1 cellular context compared by ENCODE assay signal in the genomic region with DNA sequence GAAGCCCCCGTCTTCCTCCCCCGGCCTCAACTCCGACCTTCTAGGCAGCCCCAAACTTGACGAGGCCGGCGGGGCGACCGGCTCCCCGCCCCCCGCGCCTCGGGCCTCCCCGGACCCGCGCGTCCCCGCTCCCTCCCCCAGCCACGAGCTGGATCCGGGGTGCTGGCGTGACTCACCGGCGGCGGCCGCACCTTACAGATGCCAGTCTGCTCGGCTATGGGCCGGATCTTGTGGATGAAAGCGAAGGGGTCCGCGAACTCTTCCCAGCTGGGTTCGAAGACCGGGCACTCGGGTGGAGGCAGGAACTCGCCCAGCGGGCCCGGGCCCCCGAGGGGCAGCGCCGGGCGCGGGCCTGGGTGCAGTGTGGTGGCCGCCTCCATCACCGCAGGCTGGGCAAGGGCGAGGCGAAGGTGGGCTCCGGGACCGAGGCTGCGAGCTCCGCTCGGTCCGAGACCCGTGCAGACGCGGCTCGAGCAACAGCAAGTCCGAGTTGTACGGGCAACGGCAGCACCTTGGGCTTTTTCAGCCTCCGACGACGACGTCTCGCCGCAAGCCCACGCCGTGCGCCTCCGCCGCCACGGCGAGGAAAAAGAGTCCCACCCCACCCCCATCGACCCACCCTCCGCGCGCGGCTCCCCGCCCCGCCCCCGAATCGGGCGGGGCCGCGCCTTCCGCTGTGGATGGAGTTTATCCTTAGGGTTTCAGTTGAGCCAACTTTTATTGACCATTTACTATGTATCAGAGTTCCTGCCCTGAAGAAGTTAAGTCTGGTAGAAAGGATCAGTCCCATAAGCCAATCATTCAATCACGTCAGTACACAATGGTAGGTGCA.
TF ChIP-seq lines count a peak whose summit lies in the region.

A gene (minus strand): TSS at position 496 of the 832 bp plus-strand sequence. CDS start 116 bp downstream, at position 380.

TF ChIP-seq in K562, 482 proteins besides CTCF, POLR2A, EP300 and RAD21 (continued from another document):
- TF ChIP-seq, protein P1, sequence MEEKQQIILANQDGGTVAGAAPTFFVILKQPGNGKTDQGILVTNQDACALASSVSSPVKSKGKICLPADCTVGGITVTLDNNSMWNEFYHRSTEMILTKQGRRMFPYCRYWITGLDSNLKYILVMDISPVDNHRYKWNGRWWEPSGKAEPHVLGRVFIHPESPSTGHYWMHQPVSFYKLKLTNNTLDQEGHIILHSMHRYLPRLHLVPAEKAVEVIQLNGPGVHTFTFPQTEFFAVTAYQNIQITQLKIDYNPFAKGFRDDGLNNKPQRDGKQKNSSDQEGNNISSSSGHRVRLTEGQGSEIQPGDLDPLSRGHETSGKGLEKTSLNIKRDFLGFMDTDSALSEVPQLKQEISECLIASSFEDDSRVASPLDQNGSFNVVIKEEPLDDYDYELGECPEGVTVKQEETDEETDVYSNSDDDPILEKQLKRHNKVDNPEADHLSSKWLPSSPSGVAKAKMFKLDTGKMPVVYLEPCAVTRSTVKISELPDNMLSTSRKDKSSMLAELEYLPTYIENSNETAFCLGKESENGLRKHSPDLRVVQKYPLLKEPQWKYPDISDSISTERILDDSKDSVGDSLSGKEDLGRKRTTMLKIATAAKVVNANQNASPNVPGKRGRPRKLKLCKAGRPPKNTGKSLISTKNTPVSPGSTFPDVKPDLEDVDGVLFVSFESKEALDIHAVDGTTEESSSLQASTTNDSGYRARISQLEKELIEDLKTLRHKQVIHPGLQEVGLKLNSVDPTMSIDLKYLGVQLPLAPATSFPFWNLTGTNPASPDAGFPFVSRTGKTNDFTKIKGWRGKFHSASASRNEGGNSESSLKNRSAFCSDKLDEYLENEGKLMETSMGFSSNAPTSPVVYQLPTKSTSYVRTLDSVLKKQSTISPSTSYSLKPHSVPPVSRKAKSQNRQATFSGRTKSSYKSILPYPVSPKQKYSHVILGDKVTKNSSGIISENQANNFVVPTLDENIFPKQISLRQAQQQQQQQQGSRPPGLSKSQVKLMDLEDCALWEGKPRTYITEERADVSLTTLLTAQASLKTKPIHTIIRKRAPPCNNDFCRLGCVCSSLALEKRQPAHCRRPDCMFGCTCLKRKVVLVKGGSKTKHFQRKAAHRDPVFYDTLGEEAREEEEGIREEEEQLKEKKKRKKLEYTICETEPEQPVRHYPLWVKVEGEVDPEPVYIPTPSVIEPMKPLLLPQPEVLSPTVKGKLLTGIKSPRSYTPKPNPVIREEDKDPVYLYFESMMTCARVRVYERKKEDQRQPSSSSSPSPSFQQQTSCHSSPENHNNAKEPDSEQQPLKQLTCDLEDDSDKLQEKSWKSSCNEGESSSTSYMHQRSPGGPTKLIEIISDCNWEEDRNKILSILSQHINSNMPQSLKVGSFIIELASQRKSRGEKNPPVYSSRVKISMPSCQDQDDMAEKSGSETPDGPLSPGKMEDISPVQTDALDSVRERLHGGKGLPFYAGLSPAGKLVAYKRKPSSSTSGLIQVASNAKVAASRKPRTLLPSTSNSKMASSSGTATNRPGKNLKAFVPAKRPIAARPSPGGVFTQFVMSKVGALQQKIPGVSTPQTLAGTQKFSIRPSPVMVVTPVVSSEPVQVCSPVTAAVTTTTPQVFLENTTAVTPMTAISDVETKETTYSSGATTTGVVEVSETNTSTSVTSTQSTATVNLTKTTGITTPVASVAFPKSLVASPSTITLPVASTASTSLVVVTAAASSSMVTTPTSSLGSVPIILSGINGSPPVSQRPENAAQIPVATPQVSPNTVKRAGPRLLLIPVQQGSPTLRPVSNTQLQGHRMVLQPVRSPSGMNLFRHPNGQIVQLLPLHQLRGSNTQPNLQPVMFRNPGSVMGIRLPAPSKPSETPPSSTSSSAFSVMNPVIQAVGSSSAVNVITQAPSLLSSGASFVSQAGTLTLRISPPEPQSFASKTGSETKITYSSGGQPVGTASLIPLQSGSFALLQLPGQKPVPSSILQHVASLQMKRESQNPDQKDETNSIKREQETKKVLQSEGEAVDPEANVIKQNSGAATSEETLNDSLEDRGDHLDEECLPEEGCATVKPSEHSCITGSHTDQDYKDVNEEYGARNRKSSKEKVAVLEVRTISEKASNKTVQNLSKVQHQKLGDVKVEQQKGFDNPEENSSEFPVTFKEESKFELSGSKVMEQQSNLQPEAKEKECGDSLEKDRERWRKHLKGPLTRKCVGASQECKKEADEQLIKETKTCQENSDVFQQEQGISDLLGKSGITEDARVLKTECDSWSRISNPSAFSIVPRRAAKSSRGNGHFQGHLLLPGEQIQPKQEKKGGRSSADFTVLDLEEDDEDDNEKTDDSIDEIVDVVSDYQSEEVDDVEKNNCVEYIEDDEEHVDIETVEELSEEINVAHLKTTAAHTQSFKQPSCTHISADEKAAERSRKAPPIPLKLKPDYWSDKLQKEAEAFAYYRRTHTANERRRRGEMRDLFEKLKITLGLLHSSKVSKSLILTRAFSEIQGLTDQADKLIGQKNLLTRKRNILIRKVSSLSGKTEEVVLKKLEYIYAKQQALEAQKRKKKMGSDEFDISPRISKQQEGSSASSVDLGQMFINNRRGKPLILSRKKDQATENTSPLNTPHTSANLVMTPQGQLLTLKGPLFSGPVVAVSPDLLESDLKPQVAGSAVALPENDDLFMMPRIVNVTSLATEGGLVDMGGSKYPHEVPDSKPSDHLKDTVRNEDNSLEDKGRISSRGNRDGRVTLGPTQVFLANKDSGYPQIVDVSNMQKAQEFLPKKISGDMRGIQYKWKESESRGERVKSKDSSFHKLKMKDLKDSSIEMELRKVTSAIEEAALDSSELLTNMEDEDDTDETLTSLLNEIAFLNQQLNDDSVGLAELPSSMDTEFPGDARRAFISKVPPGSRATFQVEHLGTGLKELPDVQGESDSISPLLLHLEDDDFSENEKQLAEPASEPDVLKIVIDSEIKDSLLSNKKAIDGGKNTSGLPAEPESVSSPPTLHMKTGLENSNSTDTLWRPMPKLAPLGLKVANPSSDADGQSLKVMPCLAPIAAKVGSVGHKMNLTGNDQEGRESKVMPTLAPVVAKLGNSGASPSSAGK (IDR thresholded peaks at IDR 0.05), result no peak
- TF ChIP-seq GATAD2A (IDR thresholded peaks at IDR 0.05) (peak; percentile 63; the same call in 1 of the 2 replicates), ZSCAN29 (IDR thresholded peaks at IDR 0.05) (peak; percentile 62; the same call in 1 of the 2 replicates), DACH1 (IDR thresholded peaks at IDR 0.05; ENCODE audit: partially characterized antibody) (no peak), PTTG1 (tag; IDR thresholded peaks at IDR 0.05; ENCODE audit: low read depth) (no peak), FOXA1 (IDR thresholded peaks at IDR 0.05; ENCODE audit: borderline replicate concordance) (no peak), CHD2 (IDR thresholded peaks at IDR 0.05; ENCODE audit: low read depth, low read length) (peak; percentile 82), ZNF175 (CRISPR knock-in tag; IDR thresholded peaks at IDR 0.05; ENCODE audit: low read depth) (no peak), KLF1 (tag; IDR thresholded peaks at IDR 0.05) (no peak), ZNF830 (CRISPR knock-in tag; IDR thresholded peaks at IDR 0.05) (no peak), POLR2B (IDR thresholded peaks at IDR 0.05; ENCODE audit: low read depth, partially characterized antibody) (peak; percentile 85), SPI1 (IDR thresholded peaks at IDR 0.05; ENCODE audit: borderline replicate concordance, low read depth, low read length) (no peak), TAF7 (tag; IDR thresholded peaks at IDR 0.05) (peak; percentile 66), SUPT5H (IDR thresholded peaks at IDR 0.05) (peak; percentile 82)
- TF ChIP-seq, protein P2, sequence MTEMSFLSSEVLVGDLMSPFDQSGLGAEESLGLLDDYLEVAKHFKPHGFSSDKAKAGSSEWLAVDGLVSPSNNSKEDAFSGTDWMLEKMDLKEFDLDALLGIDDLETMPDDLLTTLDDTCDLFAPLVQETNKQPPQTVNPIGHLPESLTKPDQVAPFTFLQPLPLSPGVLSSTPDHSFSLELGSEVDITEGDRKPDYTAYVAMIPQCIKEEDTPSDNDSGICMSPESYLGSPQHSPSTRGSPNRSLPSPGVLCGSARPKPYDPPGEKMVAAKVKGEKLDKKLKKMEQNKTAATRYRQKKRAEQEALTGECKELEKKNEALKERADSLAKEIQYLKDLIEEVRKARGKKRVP (CRISPR knock-in tag; IDR thresholded peaks at IDR 0.05), result no peak; the same call in 1 of the 2 replicates
- TF ChIP-seq, protein P3, sequence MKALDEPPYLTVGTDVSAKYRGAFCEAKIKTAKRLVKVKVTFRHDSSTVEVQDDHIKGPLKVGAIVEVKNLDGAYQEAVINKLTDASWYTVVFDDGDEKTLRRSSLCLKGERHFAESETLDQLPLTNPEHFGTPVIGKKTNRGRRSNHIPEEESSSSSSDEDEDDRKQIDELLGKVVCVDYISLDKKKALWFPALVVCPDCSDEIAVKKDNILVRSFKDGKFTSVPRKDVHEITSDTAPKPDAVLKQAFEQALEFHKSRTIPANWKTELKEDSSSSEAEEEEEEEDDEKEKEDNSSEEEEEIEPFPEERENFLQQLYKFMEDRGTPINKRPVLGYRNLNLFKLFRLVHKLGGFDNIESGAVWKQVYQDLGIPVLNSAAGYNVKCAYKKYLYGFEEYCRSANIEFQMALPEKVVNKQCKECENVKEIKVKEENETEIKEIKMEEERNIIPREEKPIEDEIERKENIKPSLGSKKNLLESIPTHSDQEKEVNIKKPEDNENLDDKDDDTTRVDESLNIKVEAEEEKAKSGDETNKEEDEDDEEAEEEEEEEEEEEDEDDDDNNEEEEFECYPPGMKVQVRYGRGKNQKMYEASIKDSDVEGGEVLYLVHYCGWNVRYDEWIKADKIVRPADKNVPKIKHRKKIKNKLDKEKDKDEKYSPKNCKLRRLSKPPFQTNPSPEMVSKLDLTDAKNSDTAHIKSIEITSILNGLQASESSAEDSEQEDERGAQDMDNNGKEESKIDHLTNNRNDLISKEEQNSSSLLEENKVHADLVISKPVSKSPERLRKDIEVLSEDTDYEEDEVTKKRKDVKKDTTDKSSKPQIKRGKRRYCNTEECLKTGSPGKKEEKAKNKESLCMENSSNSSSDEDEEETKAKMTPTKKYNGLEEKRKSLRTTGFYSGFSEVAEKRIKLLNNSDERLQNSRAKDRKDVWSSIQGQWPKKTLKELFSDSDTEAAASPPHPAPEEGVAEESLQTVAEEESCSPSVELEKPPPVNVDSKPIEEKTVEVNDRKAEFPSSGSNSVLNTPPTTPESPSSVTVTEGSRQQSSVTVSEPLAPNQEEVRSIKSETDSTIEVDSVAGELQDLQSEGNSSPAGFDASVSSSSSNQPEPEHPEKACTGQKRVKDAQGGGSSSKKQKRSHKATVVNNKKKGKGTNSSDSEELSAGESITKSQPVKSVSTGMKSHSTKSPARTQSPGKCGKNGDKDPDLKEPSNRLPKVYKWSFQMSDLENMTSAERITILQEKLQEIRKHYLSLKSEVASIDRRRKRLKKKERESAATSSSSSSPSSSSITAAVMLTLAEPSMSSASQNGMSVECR (CRISPR knock-in tag; IDR thresholded peaks at IDR 0.05), result peak; percentile 98
